Comparison of ENCODE assay signal across 9 cellular contexts in the genomic region with DNA sequence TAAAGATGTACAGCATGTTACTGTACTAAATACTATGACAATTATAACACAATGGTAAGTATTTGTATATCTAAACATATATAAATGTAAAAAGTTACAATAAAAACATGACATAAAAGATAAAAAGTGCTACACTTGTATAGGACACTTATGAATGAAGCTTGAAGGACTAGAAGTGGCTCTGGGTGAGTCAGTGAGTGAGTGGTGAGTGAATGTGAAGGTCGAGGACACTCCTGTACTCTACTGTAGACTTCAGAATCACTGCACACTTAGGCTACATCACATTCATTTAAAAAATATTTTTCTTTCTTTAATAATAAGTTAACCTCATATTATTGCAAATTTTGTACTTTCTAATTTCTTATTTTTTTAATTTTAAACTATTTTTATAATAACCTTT.
"Had no signal": no experiment of that assay in that cellular context is flagged by ENCODE, and none has a peak within 500 bp of the region (broad histone marks: within the 10 kb centered on the region; RNA-seq: fewer than 3 reads in every experiment).

No MANE protein-coding gene starts in this region.

- FAIRE-seq: HepG2 had no signal

- H3K36me3 ChIP-seq: HAP-1 had no signal

- H3K4me3 ChIP-seq: GM23248, HAP-1 had no signal

- H3K27ac ChIP-seq: GM23248, HL-60 had no signal

- DNase-seq: GM23248, GOT3, H7, HFFc6, KBM-7 had no signal

- ATAC-seq: HCT116, HepG2 had no signal

- H3K9me3 ChIP-seq: HAP-1 had no signal

- H3K4me1 ChIP-seq: HAP-1 had no signal
